15 cellular contexts compared by ENCODE assay signal in genomic region chr7:25625316-25625715, GRCh38.
DNase-seq lines count a peak whose midpoint lies in the region; ATAC-seq and TF ChIP-seq lines count a peak whose summit lies in the region.
"Had no signal": no experiment of that assay in that cellular context is flagged by ENCODE, and none has a peak within 500 bp of the region (broad histone marks: within the 10 kb centered on the region; RNA-seq: fewer than 3 reads in every experiment).

No MANE protein-coding gene starts in this region.

- H4K20me1 ChIP-seq in BLaER1, result no peaks in the 10 kb centered on the region
- no peaks in the 10 kb centered on the region for H4K20me1 ChIP-seq in hepatocyte (ENCODE audit: insufficient read depth, poor library complexity, severe bottlenecking)

- H3K4me2 ChIP-seq in BLaER1 (peak overlapping the region; percentile 83), hepatocyte (no peak overlapping the region)

- H3K4me1 Mint-ChIP-seq in stimulated activated effector memory CD8-positive, alpha-beta T cell treated with anti-CD3 and anti-CD28 coated beads, Interleukin-12 subunit alpha, Interleukin-12 subunit beta, amount 100 ng/mL, for 72 hours, result peaks cover 7% of the 10 kb centered on the region

- H2AFZ ChIP-seq in hepatocyte, result no peak overlapping the region

- WGBS in hepatocyte (ENCODE audit: low lambda C conversion rate, missing lambda C conversion rate), result 78% methylated on average over 5 of the region's 5 CpGs
- WGBS in psoas muscle, 3 donors, result 50 to 59% (median 55%) methylated on average over 5 of the region's 5 CpGs

- no peak for ATAC-seq in psoas muscle
- ATAC-seq in stimulated activated effector memory CD8-positive, alpha-beta T cell treated with anti-CD3 and anti-CD28 coated beads, Interleukin-12 subunit alpha, Interleukin-12 subunit beta, amount 100 ng/mL, for 72 hours, result no peak
- no peak for ATAC-seq in GM21360 (IDR thresholded peaks at IDR 0.05; ENCODE audit: unreplicated experiment)
- ATAC-seq: T-cell, WTC11 had no signal

- peak overlapping the region; percentile 9 for H3K4me3 ChIP-seq in BLaER1
- H3K4me3 ChIP-seq in hepatocyte, result no peak overlapping the region
- no peak overlapping the region for H3K4me3 ChIP-seq in psoas muscle

- H3K9me3 ChIP-seq in BLaER1, result 0 out of 2 replicates have a peak, but pooled peaks cover 6% of the 10 kb centered on the region
- no peaks in the 10 kb centered on the region for H3K9me3 ChIP-seq in hepatocyte (ENCODE audit: low read depth)
- H3K9me3 ChIP-seq in psoas muscle, result no peaks in the 10 kb centered on the region

- no peaks in the 10 kb centered on the region for H3K27me3 ChIP-seq in BLaER1
- no peaks in the 10 kb centered on the region for H3K27me3 ChIP-seq in hepatocyte
- no peaks in the 10 kb centered on the region for H3K27me3 ChIP-seq in psoas muscle (ENCODE audit: insufficient read depth in 3 of 3, low read length in 2 of 3)

- no peaks in the 10 kb centered on the region for H3K36me3 Mint-ChIP-seq in stimulated activated effector memory CD8-positive, alpha-beta T cell treated with anti-CD3 and anti-CD28 coated beads, Interleukin-12 subunit alpha, Interleukin-12 subunit beta, amount 100 ng/mL, for 72 hours
- H3K36me3 Mint-ChIP-seq: T-cell, WTC11 had no signal

- H3K36me3 ChIP-seq in BLaER1, result no peaks in the 10 kb centered on the region
- H3K36me3 ChIP-seq in hepatocyte (replicated peaks; ENCODE audit: insufficient read depth, low read depth), result no peaks in the 10 kb centered on the region
- H3K36me3 ChIP-seq in psoas muscle (ENCODE audit: insufficient read depth in 1 of 2, low read depth in 1 of 2), result no peaks in the 10 kb centered on the region

- no peaks in the 10 kb centered on the region for H3K79me2 ChIP-seq in hepatocyte

- intact Hi-C loops in psoas muscle (cut with DNase I), result no loop called here

- H3K9ac ChIP-seq in BLaER1, result peak overlapping the region; percentile 57

- peak; percentile 19 for DNase-seq in MV-4-11 (lab: John Stamatoyannopoulos, UW)
- no peak for DNase-seq in hepatocyte (ENCODE audit: low spot score)
- DNase-seq in psoas muscle, result no peak
- DNase-seq in stimulated activated effector memory CD8-positive, alpha-beta T cell treated with anti-CD3 and anti-CD28 coated beads, Interleukin-12 subunit alpha, Interleukin-12 subunit beta, amount 100 ng/mL, for 72 hours (ENCODE audit: low spot score in 2 of 2), result no peak
- no peak for DNase-seq in activated naive CD4-positive, alpha-beta T cell treated with anti-CD3 and anti-CD28 coated beads, Interleukin-2, amount 50 U/mL, for 16 hours
- DNase-seq in DMS53 (lab: John Stamatoyannopoulos, UW), result no peak
- DNase-seq: activated effector memory CD4-positive, alpha-beta T cell treated with anti-CD3 and anti-CD28 coated beads, Interleukin-2, amount 50 U/mL, for 16 hours; COR-L47; GDM1; NCI-H2029 treated with DMSO at 0.1 percent for 48 hours; NCI-H510A treated with DMSO at 0.1 percent for 48 hours; T-cell had no signal

- H3K9me2 ChIP-seq in hepatocyte (replicated peaks; ENCODE audit: insufficient read depth), result no peaks in the 10 kb centered on the region

- H3K9me3 Mint-ChIP-seq in stimulated activated effector memory CD8-positive, alpha-beta T cell treated with anti-CD3 and anti-CD28 coated beads, Interleukin-12 subunit alpha, Interleukin-12 subunit beta, amount 100 ng/mL, for 72 hours, result no peaks in the 10 kb centered on the region
- H3K9me3 Mint-ChIP-seq: T-cell had no signal

- no peak overlapping the region for H3K27ac Mint-ChIP-seq in stimulated activated effector memory CD8-positive, alpha-beta T cell treated with anti-CD3 and anti-CD28 coated beads, Interleukin-12 subunit alpha, Interleukin-12 subunit beta, amount 100 ng/mL, for 72 hours
- H3K27ac Mint-ChIP-seq: T-cell, WTC11 had no signal

- TF ChIP-seq CTCF in hepatocyte (IDR thresholded peaks at IDR 0.05; ENCODE audit: poor library complexity), result no peak
- no peak for TF ChIP-seq CTCF in psoas muscle (IDR thresholded peaks at IDR 0.05)

- H3K4me1 ChIP-seq in BLaER1 (peaks cover 76% of the 10 kb centered on the region), hepatocyte (ENCODE audit: insufficient read depth) (peaks cover 7% of the 10 kb centered on the region), psoas muscle (no peaks in the 10 kb centered on the region)

- H3K4me3 Mint-ChIP-seq in stimulated activated effector memory CD8-positive, alpha-beta T cell treated with anti-CD3 and anti-CD28 coated beads, Interleukin-12 subunit alpha, Interleukin-12 subunit beta, amount 100 ng/mL, for 72 hours, result no peak overlapping the region
- H3K4me3 Mint-ChIP-seq: T-cell, WTC11 had no signal

- H3K27ac ChIP-seq in BLaER1 (peak overlapping the region; percentile 79), hepatocyte (peak overlapping the region; percentile 39), psoas muscle (peak overlapping the region; percentile 38)
